ENCODE assay signal across 7 cellular contexts in genomic region chr5:1221721-1222120, GRCh38. TPM values are rescaled to one million over a fixed set of nuclear protein-coding genes. Genes with fewer than 3 reads are reported as not detected.
"Had no signal": no experiment of that assay in that cellular context is flagged by ENCODE, and none has a peak within 500 bp of the region (broad histone marks: within the 10 kb centered on the region; RNA-seq: fewer than 3 reads in every experiment).

No MANE protein-coding gene starts in this region.

- H3K9me3 Mint-ChIP-seq: GM23338 had no signal

- FAIRE-seq: H1, H54 had no signal

- H3K27ac Mint-ChIP-seq: GM23338, H9 had no signal

- ATAC-seq: GM23338 had no signal

- H2AFZ ChIP-seq: GM23338 had no signal

- DNase-seq: H9, HCEC 1CT, IMR-90 had no signal

- H3K4me2 ChIP-seq: GM23338 had no signal

- H3K4me3 ChIP-seq: GM23338 had no signal

- H3K4me3 Mint-ChIP-seq: GM23338, H9 had no signal

RNA-seq across cellular contexts. Expression of gene SLC6A18, which starts 3.5 kb away (rescaled TPM):
- total RNA-seq: GM23338, H1, H9, HT-29, IMR-90 had no signal
- polyA plus RNA-seq: GM23338, H1, IMR-90 had no signal

RNA-seq across cellular contexts. Expression of gene SLC6A19, which starts 20.3 kb away (rescaled TPM):
- total RNA-seq: GM23338, H1, H9, HT-29, IMR-90 had no signal
- polyA plus RNA-seq: GM23338, IMR-90 had no signal
